Comparison of ENCODE assay signal across 1 cellular context in genomic region chr2:177164584-177165052, GRCh38.
TF ChIP-seq lines count a peak whose summit lies in the region.

No MANE protein-coding gene starts in this region.

TF ChIP-seq in HepG2, 621 proteins besides CTCF, POLR2A, EP300 and RAD21 (continued from another document and continues in another):
- TF ChIP-seq, protein P1, sequence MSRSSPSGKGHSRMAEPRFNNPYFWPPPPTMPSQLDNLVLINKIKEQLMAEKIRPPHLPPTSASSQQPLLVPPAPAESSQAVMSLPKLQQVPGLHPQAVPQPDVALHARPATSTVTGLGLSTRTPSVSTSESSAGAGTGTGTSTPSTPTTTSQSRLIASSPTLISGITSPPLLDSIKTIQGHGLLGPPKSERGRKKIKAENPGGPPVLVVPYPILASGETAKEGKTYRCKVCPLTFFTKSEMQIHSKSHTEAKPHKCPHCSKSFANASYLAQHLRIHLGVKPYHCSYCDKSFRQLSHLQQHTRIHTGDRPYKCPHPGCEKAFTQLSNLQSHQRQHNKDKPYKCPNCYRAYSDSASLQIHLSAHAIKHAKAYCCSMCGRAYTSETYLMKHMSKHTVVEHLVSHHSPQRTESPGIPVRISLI (CRISPR knock-in tag; IDR thresholded peaks at IDR 0.05; ENCODE audit: borderline replicate concordance): peak; percentile 89
- TF ChIP-seq THAP9 (CRISPR knock-in tag; IDR thresholded peaks at IDR 0.05; ENCODE audit: borderline replicate concordance): no peak
- peak; percentile 79 for TF ChIP-seq KDM5A (IDR thresholded peaks at IDR 0.05; ENCODE audit: borderline replicate concordance, low read length)
- no peak for TF ChIP-seq NFE2 (CRISPR knock-in tag; IDR thresholded peaks at IDR 0.05)
- peak; percentile 86 for TF ChIP-seq KLF11 (CRISPR knock-in tag; IDR thresholded peaks at IDR 0.05)
- TF ChIP-seq ZNF792 (CRISPR knock-in tag; IDR thresholded peaks at IDR 0.05): peak; percentile 61; the same call in 1 of the 2 replicates
- no peak for TF ChIP-seq ZNF891 (CRISPR knock-in tag; IDR thresholded peaks at IDR 0.05)
- TF ChIP-seq ZBTB37 (CRISPR knock-in tag; IDR thresholded peaks at IDR 0.05): no peak
- TF ChIP-seq HNF1A (IDR thresholded peaks at IDR 0.05; ENCODE audit: low read depth): peak; percentile 70
- 0 out of 2 replicates have a peak, but pooled peaks have one; percentile 40 for TF ChIP-seq HNF1A (CRISPR knock-in tag; IDR thresholded peaks at IDR 0.05; ENCODE audit: borderline replicate concordance)
- TF ChIP-seq PHF8 (CRISPR knock-in tag; IDR thresholded peaks at IDR 0.05): peak; percentile 49; the same call in 1 of the 2 replicates
- TF ChIP-seq, protein P2, sequence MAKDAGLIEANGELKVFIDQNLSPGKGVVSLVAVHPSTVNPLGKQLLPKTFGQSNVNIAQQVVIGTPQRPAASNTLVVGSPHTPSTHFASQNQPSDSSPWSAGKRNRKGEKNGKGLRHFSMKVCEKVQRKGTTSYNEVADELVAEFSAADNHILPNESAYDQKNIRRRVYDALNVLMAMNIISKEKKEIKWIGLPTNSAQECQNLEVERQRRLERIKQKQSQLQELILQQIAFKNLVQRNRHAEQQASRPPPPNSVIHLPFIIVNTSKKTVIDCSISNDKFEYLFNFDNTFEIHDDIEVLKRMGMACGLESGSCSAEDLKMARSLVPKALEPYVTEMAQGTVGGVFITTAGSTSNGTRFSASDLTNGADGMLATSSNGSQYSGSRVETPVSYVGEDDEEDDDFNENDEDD (CRISPR knock-in tag; IDR thresholded peaks at IDR 0.05; ENCODE audit: borderline replicate concordance): no peak
- TF ChIP-seq REPIN1 (CRISPR knock-in tag; IDR thresholded peaks at IDR 0.05; ENCODE audit: borderline replicate concordance, low read depth): peak; percentile 75; the same call in 1 of the 2 replicates
- no peak for TF ChIP-seq ZNF207 (IDR thresholded peaks at IDR 0.05; ENCODE audit: borderline replicate concordance)
- no peak for TF ChIP-seq TAF15 (IDR thresholded peaks at IDR 0.05; ENCODE audit: low read depth, low read length, poor library complexity, severe bottlenecking)
- TF ChIP-seq HHEX (CRISPR knock-in tag; IDR thresholded peaks at IDR 0.05): no peak
- TF ChIP-seq SSRP1 (CRISPR knock-in tag; IDR thresholded peaks at IDR 0.05): 0 out of 2 replicates have a peak, but pooled peaks have one; percentile 50
- peak; percentile 83 for TF ChIP-seq ELF3 (CRISPR knock-in tag; IDR thresholded peaks at IDR 0.05)
- peak; percentile 57; the same call in 1 of the 2 replicates for TF ChIP-seq KLF6 (CRISPR knock-in tag; IDR thresholded peaks at IDR 0.05)
- peak; percentile 67; the same call in 1 of the 2 replicates for TF ChIP-seq HDAC2 (CRISPR knock-in tag; IDR thresholded peaks at IDR 0.05)
- no peak for TF ChIP-seq ZNF33A (CRISPR knock-in tag; IDR thresholded peaks at IDR 0.05; ENCODE audit: borderline replicate concordance)
- peak; percentile 100 for TF ChIP-seq ATF2 (CRISPR knock-in tag; IDR thresholded peaks at IDR 0.05)
- TF ChIP-seq, protein P3, sequence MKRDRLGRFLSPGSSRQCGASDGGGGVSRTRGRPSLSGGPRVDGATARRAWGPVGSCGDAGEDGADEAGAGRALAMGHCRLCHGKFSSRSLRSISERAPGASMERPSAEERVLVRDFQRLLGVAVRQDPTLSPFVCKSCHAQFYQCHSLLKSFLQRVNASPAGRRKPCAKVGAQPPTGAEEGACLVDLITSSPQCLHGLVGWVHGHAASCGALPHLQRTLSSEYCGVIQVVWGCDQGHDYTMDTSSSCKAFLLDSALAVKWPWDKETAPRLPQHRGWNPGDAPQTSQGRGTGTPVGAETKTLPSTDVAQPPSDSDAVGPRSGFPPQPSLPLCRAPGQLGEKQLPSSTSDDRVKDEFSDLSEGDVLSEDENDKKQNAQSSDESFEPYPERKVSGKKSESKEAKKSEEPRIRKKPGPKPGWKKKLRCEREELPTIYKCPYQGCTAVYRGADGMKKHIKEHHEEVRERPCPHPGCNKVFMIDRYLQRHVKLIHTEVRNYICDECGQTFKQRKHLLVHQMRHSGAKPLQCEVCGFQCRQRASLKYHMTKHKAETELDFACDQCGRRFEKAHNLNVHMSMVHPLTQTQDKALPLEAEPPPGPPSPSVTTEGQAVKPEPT (CRISPR knock-in tag; IDR thresholded peaks at IDR 0.05; ENCODE audit: low read depth): no peak
- 0 out of 2 replicates have a peak, but pooled peaks have one; percentile 21 for TF ChIP-seq ZNF292 (CRISPR knock-in tag; IDR thresholded peaks at IDR 0.05; ENCODE audit: borderline replicate concordance, low read depth)
- TF ChIP-seq ZNF501 (CRISPR knock-in tag; IDR thresholded peaks at IDR 0.05): peak; percentile 46; the same call in 1 of the 2 replicates
- TF ChIP-seq NONO (IDR thresholded peaks at IDR 0.05): no peak
- 0 out of 2 replicates have a peak, but pooled peaks have one; percentile 31 for TF ChIP-seq NONO (CRISPR knock-in tag; conservative IDR thresholded peaks at IDR 0.05)
- TF ChIP-seq SP2 (CRISPR knock-in tag; IDR thresholded peaks at IDR 0.05): no peak
- no peak for TF ChIP-seq ZNF878 (CRISPR knock-in tag; IDR thresholded peaks at IDR 0.05)
- TF ChIP-seq PLSCR1 (CRISPR knock-in tag; IDR thresholded peaks at IDR 0.05; ENCODE audit: borderline replicate concordance): no peak
- no peak for TF ChIP-seq CCAR2 (optimal IDR thresholded peaks at IDR 0.05; ENCODE audit: low read depth, low read length)
- no peak for TF ChIP-seq PAX8 (CRISPR knock-in tag; IDR thresholded peaks at IDR 0.05; ENCODE audit: borderline replicate concordance)
- TF ChIP-seq ZMYM3 (CRISPR knock-in tag; IDR thresholded peaks at IDR 0.05): 0 out of 2 replicates have a peak, but pooled peaks have one; percentile 33
- no peak for TF ChIP-seq ZNF138 (CRISPR knock-in tag; IDR thresholded peaks at IDR 0.05; ENCODE audit: low read depth)
- no peak for TF ChIP-seq CENPX (CRISPR knock-in tag; IDR thresholded peaks at IDR 0.05)
- no peak for TF ChIP-seq ZBTB20 (CRISPR knock-in tag; IDR thresholded peaks at IDR 0.05; ENCODE audit: borderline replicate concordance, low read depth)
- no peak for TF ChIP-seq ZFAT (CRISPR knock-in tag; conservative IDR thresholded peaks at IDR 0.05)
- TF ChIP-seq SPEN (CRISPR knock-in tag; IDR thresholded peaks at IDR 0.05; ENCODE audit: low read depth): no peak
- peak; percentile 39; the same call in 1 of the 2 replicates for TF ChIP-seq ZNF629 (CRISPR knock-in tag; conservative IDR thresholded peaks at IDR 0.05)
- no peak; the same call in 1 of the 2 replicates for TF ChIP-seq GABPB1 (CRISPR knock-in tag; IDR thresholded peaks at IDR 0.05)
- no peak for TF ChIP-seq ZSCAN30 (CRISPR knock-in tag; IDR thresholded peaks at IDR 0.05)
- no peak for TF ChIP-seq ZSCAN25 (CRISPR knock-in tag; IDR thresholded peaks at IDR 0.05)
- no peak for TF ChIP-seq HNRNPL (IDR thresholded peaks at IDR 0.05; ENCODE audit: low read depth, low read length)
- no peak for TF ChIP-seq ZNF451 (CRISPR knock-in tag; IDR thresholded peaks at IDR 0.05)
- 0 out of 4 replicates have a peak, but pooled peaks of 1 of the 2 experiments have one; percentile 4 for TF ChIP-seq MAFK (conservative IDR thresholded peaks at IDR 0.05 in 1 of 2, IDR thresholded peaks at IDR 0.05 in 1 of 2; ENCODE audit: low read length in 2 of 2)
- no peak for TF ChIP-seq SETDB1 (CRISPR knock-in tag; IDR thresholded peaks at IDR 0.05; ENCODE audit: borderline replicate concordance)
- no peak; the same call in 1 of the 2 replicates for TF ChIP-seq GMEB1 (CRISPR knock-in tag; IDR thresholded peaks at IDR 0.05; ENCODE audit: borderline replicate concordance)
- TF ChIP-seq, protein P4, sequence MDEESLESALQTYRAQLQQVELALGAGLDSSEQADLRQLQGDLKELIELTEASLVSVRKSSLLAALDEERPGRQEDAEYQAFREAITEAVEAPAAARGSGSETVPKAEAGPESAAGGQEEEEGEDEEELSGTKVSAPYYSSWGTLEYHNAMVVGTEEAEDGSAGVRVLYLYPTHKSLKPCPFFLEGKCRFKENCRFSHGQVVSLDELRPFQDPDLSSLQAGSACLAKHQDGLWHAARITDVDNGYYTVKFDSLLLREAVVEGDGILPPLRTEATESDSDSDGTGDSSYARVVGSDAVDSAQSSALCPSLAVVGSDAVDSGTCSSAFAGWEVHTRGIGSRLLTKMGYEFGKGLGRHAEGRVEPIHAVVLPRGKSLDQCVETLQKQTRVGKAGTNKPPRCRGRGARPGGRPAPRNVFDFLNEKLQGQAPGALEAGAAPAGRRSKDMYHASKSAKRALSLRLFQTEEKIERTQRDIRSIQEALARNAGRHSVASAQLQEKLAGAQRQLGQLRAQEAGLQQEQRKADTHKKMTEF (CRISPR knock-in tag; IDR thresholded peaks at IDR 0.05): peak; percentile 79
- no peak for TF ChIP-seq RELA (CRISPR knock-in tag; IDR thresholded peaks at IDR 0.05)
